In the genomic region with DNA sequence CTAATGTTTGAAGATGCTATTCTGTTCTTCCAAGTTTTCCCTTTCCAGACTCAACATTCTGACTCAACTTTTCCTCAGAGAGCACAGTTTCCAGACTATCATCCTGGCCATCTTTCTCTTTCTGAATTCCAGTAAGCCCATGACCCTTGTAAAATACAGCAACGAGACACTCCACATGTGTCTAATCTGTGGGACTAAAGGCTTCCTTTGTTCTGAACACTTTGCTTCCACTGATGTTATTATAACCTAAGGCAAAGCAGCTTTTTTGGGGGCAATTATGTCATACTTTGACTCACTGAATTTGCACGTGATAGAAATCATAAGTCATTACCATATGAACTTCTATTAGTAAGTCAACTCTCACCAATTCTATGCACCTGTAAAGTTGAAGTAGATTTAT, we compare ENCODE assay signal across 11 cellular contexts. TPM values are rescaled to one million over a fixed set of nuclear protein-coding genes. Genes with fewer than 3 reads are reported as not detected.
DNase-seq lines count a peak whose midpoint lies in the region; ATAC-seq, FAIRE-seq and TF ChIP-seq lines count a peak whose summit lies in the region.
"Had no signal": no experiment of that assay in that cellular context is flagged by ENCODE, and none has a peak within 500 bp of the region (broad histone marks: within the 10 kb centered on the region; RNA-seq: fewer than 3 reads in every experiment).

No MANE protein-coding gene starts in this region.

- 0% methylated on average over 2 of the region's 2 CpGs for WGBS in mammary epithelial cell (ENCODE audit: low coverage, missing lambda C conversion rate)
- 34% methylated on average over 2 of the region's 2 CpGs for WGBS in HepG2 (ENCODE audit: low lambda C conversion rate)

- H4K20me1 ChIP-seq in mammary epithelial cell (ENCODE audit: insufficient read depth, low read length): no peaks in the 10 kb centered on the region
- no peaks in the 10 kb centered on the region for H4K20me1 ChIP-seq in keratinocyte (ENCODE audit: control insufficient read depth, extremely low read depth, insufficient read depth, low read length)
- H4K20me1 ChIP-seq in HepG2 (ENCODE audit: insufficient read depth, low read length): no peaks in the 10 kb centered on the region

- in situ Hi-C loops in mammary epithelial cell (cut with MboI; ENCODE audit: low sequenced_read_pairs in 2 of 2): loop anchor here (5.0 to 25.0 kb wide), 3 partner anchors 143 to 363 kb away; a partner anchor contains a TSS
- in situ Hi-C loops in HepG2 (cut with HindIII; ENCODE audit: extremely low pct_ligation_motif_present, low pct_unique_long_range_greater_than_20kb): no loop called here

- H3K4me2 ChIP-seq in mammary epithelial cell (ENCODE audit: insufficient read depth, low read depth, low read length): peak overlapping the region; percentile 24
- H3K4me2 ChIP-seq in keratinocyte (ENCODE audit: control insufficient read depth, extremely low read depth, insufficient read depth, low read depth, low read length): no peak overlapping the region
- H3K4me2 ChIP-seq in HepG2 (ENCODE audit: low read depth, low read length): no peak overlapping the region

- H2AFZ ChIP-seq in mammary epithelial cell (ENCODE audit: low read depth, low read length) (no peak overlapping the region), keratinocyte (ENCODE audit: control insufficient read depth, low read length) (no peak overlapping the region), HepG2 (ENCODE audit: low read length) (no peak overlapping the region)

- H3K27ac ChIP-seq in mammary epithelial cell (ENCODE audit: insufficient read depth, low read depth, low read length) (peak overlapping the region; percentile 3), keratinocyte (ENCODE audit: control insufficient read depth, insufficient read depth, low read length) (no peak overlapping the region), upper lobe of right lung (no peak overlapping the region), HepG2 (ENCODE audit: extremely low read length, insufficient read depth, low read length) (no peak overlapping the region)
- H3K27ac ChIP-seq: body of pancreas, psoas muscle had no signal

- DNase-seq in AG10803 (ENCODE audit: low read depth) (peak; percentile 16), mammary epithelial cell (peak; percentile 72), keratinocyte (ENCODE audit: low read depth, low spot score) (no peak), upper lobe of right lung (no peak), NCI-H748 (lab: John Stamatoyannopoulos, UW; ENCODE audit: unreplicated experiment) (no peak), HepG2 (ENCODE audit: low spot score) (no peak)
- DNase-seq: 8988T; activated CD8-positive, alpha-beta memory T cell treated with anti-CD3 and anti-CD28 coated beads, Interleukin-2, amount 50 U/mL, for 48 hours; body of pancreas; DMS 273 treated with DMSO at 0.1 percent for 48 hours; psoas muscle had no signal

- intact Hi-C loops in mammary epithelial cell (cut with micrococcal nuclease) (loop anchor here (5.0 to 10.0 kb wide), 4 partner anchors 43 to 675 kb away; no protein-coding TSS in a partner anchor), upper lobe of right lung (cut with DNase I) (loop anchor here (5.0 kb wide), 1 partner anchor 148 kb away; no protein-coding TSS in a partner anchor), HepG2 (cut with micrococcal nuclease; ENCODE audit: unreplicated experiment) (loop anchor here (5.0 kb wide), 1 partner anchor 88 kb away; a partner anchor contains a TSS)

- H3K79me2 ChIP-seq in mammary epithelial cell (ENCODE audit: insufficient read depth, low read length) (no peaks in the 10 kb centered on the region), keratinocyte (ENCODE audit: control insufficient read depth, insufficient read depth, low read length) (no peaks in the 10 kb centered on the region), HepG2 (ENCODE audit: insufficient read depth, low read length) (no peaks in the 10 kb centered on the region)

- no peak for TF ChIP-seq EP300 in HepG2 (IDR thresholded peaks at IDR 0.05; ENCODE audit: low read depth in 2 of 2, low read length in 2 of 2)
- TF ChIP-seq EP300 in HepG2 (CRISPR knock-in tag; IDR thresholded peaks at IDR 0.05; ENCODE audit: borderline replicate concordance): no peak

- no peak for TF ChIP-seq POLR2A in HepG2 (IDR thresholded peaks at IDR 0.05; ENCODE audit: insufficient read depth in 1 of 2, low read depth in 2 of 2, low read length in 2 of 2)

- FAIRE-seq in keratinocyte (lab: Jason Lieb, UNC) (peak; percentile 55), HepG2 (lab: Jason Lieb, UNC) (no peak)

- H3K9me3 ChIP-seq in mammary epithelial cell (replicated peaks; ENCODE audit: insufficient read depth, low read length): no peaks in the 10 kb centered on the region
- H3K9me3 ChIP-seq in keratinocyte (ENCODE audit: control insufficient read depth, low read depth, low read length): no peaks in the 10 kb centered on the region
- no peaks in the 10 kb centered on the region for H3K9me3 ChIP-seq in upper lobe of right lung
- no peaks in the 10 kb centered on the region for H3K9me3 ChIP-seq in HepG2 (ENCODE audit: low read length)
- H3K9me3 ChIP-seq: body of pancreas, psoas muscle had no signal

- H3K27me3 ChIP-seq in mammary epithelial cell (ENCODE audit: insufficient read depth, low read length) (no peaks in the 10 kb centered on the region), keratinocyte (ENCODE audit: control insufficient read depth, extremely low read depth, insufficient read depth, low read length) (no peaks in the 10 kb centered on the region), upper lobe of right lung (no peaks in the 10 kb centered on the region), HepG2 (ENCODE audit: control insufficient read depth in 1 of 2, insufficient read depth in 2 of 2, low read length in 2 of 2) (no peaks in the 10 kb centered on the region)
- H3K27me3 ChIP-seq: body of pancreas had no signal

- H3K36me3 ChIP-seq in mammary epithelial cell (ENCODE audit: insufficient read depth, low read length) (no peaks in the 10 kb centered on the region), keratinocyte (ENCODE audit: control insufficient read depth in 2 of 2, extremely low read depth in 1 of 2, insufficient read depth in 2 of 2, low read length in 2 of 2) (no peaks in the 10 kb centered on the region), upper lobe of right lung (no peaks in the 10 kb centered on the region), HepG2 (replicated peaks in 1 of 2; ENCODE audit: control insufficient read depth in 1 of 2, insufficient read depth in 2 of 2, low read length in 2 of 2) (no peaks in the 10 kb centered on the region)

- TF ChIP-seq CTCF in AG10803 (conservative IDR thresholded peaks at IDR 0.05; ENCODE audit: low read length) (no peak), mammary epithelial cell (conservative IDR thresholded peaks at IDR 0.05 in 1 of 2, IDR thresholded peaks at IDR 0.05 in 1 of 2; ENCODE audit: extremely low read depth in 1 of 2, insufficient read depth in 1 of 2, low read depth in 1 of 2, low read length in 2 of 2) (no peak), keratinocyte (optimal IDR thresholded peaks at IDR 0.05 in 1 of 3, IDR thresholded peaks at IDR 0.05 in 1 of 3, conservative IDR thresholded peaks at IDR 0.05 in 1 of 3; ENCODE audit: extremely low read depth in 1 of 3, insufficient read depth in 2 of 3, low read length in 3 of 3) (no peak), upper lobe of right lung (IDR thresholded peaks at IDR 0.05) (no peak), HepG2 (CRISPR knock-in tag; IDR thresholded peaks at IDR 0.05) (no peak)

- POLR2A ChIA-PET in HepG2 (lab: Yijun Ruan, JAX): no interaction called here

- CTCF ChIA-PET in mammary epithelial cell (lab: Charles Lee; ENCODE audit: low non-redundant PET) (no interaction called here), HepG2 (lab: Yijun Ruan, JAX; ENCODE audit: low intra/inter-chr PET ratio, low total read pairs) (no interaction called here)

- H3K4me3 ChIP-seq in AG10803 (ENCODE audit: low read length) (no peak overlapping the region), mammary epithelial cell (replicated peaks in 1 of 3; ENCODE audit: insufficient read depth in 1 of 3, low read depth in 2 of 3, low read length in 3 of 3) (no peak overlapping the region), keratinocyte (ENCODE audit: control insufficient read depth in 2 of 3, extremely low read depth in 1 of 3, insufficient read depth in 2 of 3, low read depth in 1 of 3, low read length in 3 of 3) (no peak overlapping the region), upper lobe of right lung (no peak overlapping the region), HepG2 (replicated peaks in 1 of 3; ENCODE audit: insufficient read depth in 1 of 3, low read depth in 2 of 3, low read length in 3 of 3) (no peak overlapping the region)
- H3K4me3 ChIP-seq: body of pancreas, psoas muscle had no signal

- H3K4me1 ChIP-seq in mammary epithelial cell (ENCODE audit: insufficient read depth, low read length): peaks cover 12% of the 10 kb centered on the region
- peaks cover 26% of the 10 kb centered on the region for H3K4me1 ChIP-seq in keratinocyte (ENCODE audit: control insufficient read depth, extremely low read depth, insufficient read depth, low read length)
- H3K4me1 ChIP-seq in upper lobe of right lung: peaks cover 22% of the 10 kb centered on the region
- H3K4me1 ChIP-seq in HepG2 (ENCODE audit: insufficient read depth, low read length): peaks cover 28% of the 10 kb centered on the region

- ATAC-seq in upper lobe of right lung (no peak), HepG2 (no peak)
- ATAC-seq: body of pancreas, psoas muscle had no signal

- TF ChIP-seq RAD21 in HepG2 (CRISPR knock-in tag; IDR thresholded peaks at IDR 0.05): no peak

- H3K9me1 ChIP-seq in keratinocyte (ENCODE audit: control insufficient read depth, extremely low read depth, insufficient read depth, low read length): no peaks in the 10 kb centered on the region

- H3K9ac ChIP-seq in mammary epithelial cell (ENCODE audit: insufficient read depth, low read length) (no peak overlapping the region), keratinocyte (ENCODE audit: control insufficient read depth, extremely low read depth, insufficient read depth, low read length) (no peak overlapping the region), HepG2 (ENCODE audit: insufficient read depth, low read depth, low read length) (no peak overlapping the region)

- no TSS peak for BruUV-seq in mammary epithelial cell (replicated peaks; lab: Mats Ljungman, UMichigan)
- BruUV-seq in HepG2 (replicated peaks; lab: Mats Ljungman, UMichigan): no TSS peak

- dilution Hi-C loops in mammary epithelial cell (cut with HindIII; ENCODE audit: low sequenced_read_pairs): no loop called here
- dilution Hi-C loops in keratinocyte (cut with MboI; ENCODE audit: extremely low pct_ligation_motif_present, low sequenced_read_pairs): no loop called here

RNA-seq across cellular contexts. Expression of a gene that starts 6.3 kb away (rescaled TPM):
- not detected for total RNA-seq in mammary epithelial cell
- not detected for polyA plus RNA-seq in mammary epithelial cell
- not detected for polyA minus RNA-seq in mammary epithelial cell
- not detected in 3 replicates for polyA plus RNA-seq in keratinocyte
- polyA plus RNA-seq in keratinocyte (2011; ENCODE audit: low read depth): not detected
- polyA plus RNA-seq in keratinocyte (2011; cell fraction: cytosol; rRNA removed): not detected in 2 replicates
- polyA plus RNA-seq in keratinocyte (2011; cell fraction: nucleus; rRNA removed): not detected in 2 replicates
- not detected in 2 replicates for polyA plus RNA-seq in keratinocyte (2012; ENCODE audit: low replicate concordance)
- polyA minus RNA-seq in keratinocyte: not detected in 3 replicates
- not detected for polyA minus RNA-seq in keratinocyte (2011; cell fraction: cytosol; rRNA and poly(A)+ RNA removed)
- not detected in 2 replicates for polyA minus RNA-seq in keratinocyte (2011; cell fraction: nucleus; rRNA and poly(A)+ RNA removed)
- total RNA-seq in upper lobe of right lung: 5.7 TPM
- total RNA-seq in HepG2 (2016; rRNA removed; fragmentation: Illumina TruSeq; extraction: Trizol): 12.0 and 20.3 TPM in 2 replicates
- total RNA-seq in HepG2 (2016; cell fraction: cytosol; rRNA removed; fragmentation: Illumina TruSeq; extraction: Trizol; ENCODE audit: low read depth): 2.1 and 3.7 TPM in 2 replicates
- total RNA-seq in HepG2 (2016; cell fraction: insoluble cytoplasmic fraction; rRNA removed; fragmentation: Illumina TruSeq; extraction: Trizol): 14.3 and 18.9 TPM in 2 replicates
- 6.7 and 6.9 TPM in 2 replicates for total RNA-seq in HepG2 (2016; cell fraction: membrane; rRNA removed; fragmentation: Illumina TruSeq; extraction: Trizol)
- 20.5 and 23.4 TPM in 2 replicates for total RNA-seq in HepG2 (2016; cell fraction: nucleus; rRNA removed; fragmentation: Illumina TruSeq; extraction: Trizol)
- 15.9 and 17.6 TPM in 2 replicates for polyA plus RNA-seq in HepG2 (2011; rRNA removed)
- polyA plus RNA-seq in HepG2 (2011; cell fraction: cytosol; rRNA removed): 14.2 and 16.4 TPM in 2 replicates
- 8.0 and 8.2 TPM in 2 replicates for polyA plus RNA-seq in HepG2 (2011; cell fraction: nucleus; rRNA removed)
- polyA plus RNA-seq in HepG2 (2012): 5.3 and 10.8 TPM in 2 replicates
- polyA plus RNA-seq in HepG2 (2016; cell fraction: cytosol; fragmentation: Illumina TruSeq; extraction: Trizol; ENCODE audit: low read depth): 0.87 and 1.2 TPM in 2 replicates
- 8.3 and 8.9 TPM in 2 replicates for polyA plus RNA-seq in HepG2 (2016; cell fraction: insoluble cytoplasmic fraction; fragmentation: Illumina TruSeq; extraction: Trizol; ENCODE audit: low read depth)
- polyA plus RNA-seq in HepG2 (2016; cell fraction: membrane; fragmentation: Illumina TruSeq; extraction: Trizol; ENCODE audit: low read depth): 2.2 and 2.3 TPM in 2 replicates
- polyA plus RNA-seq in HepG2 (2016; cell fraction: nucleus; fragmentation: Illumina TruSeq; extraction: Trizol; ENCODE audit: insufficient read depth, low read depth): 13.4 and 17.8 TPM in 2 replicates
- polyA minus RNA-seq in HepG2 (2011; rRNA and poly(A)+ RNA removed; ENCODE audit: low replicate concordance): 29.3 TPM in 1 of 2 replicates, not detected in the other
- polyA minus RNA-seq in HepG2 (2011; cell fraction: cytosol; rRNA and poly(A)+ RNA removed): 9.1 and 10.9 TPM in 2 replicates
- polyA minus RNA-seq in HepG2 (2011; cell fraction: nucleus; rRNA and poly(A)+ RNA removed): 35.9 and 36.7 TPM in 2 replicates

RNA-seq across cellular contexts. Expression of a gene that starts 35.7 kb away (rescaled TPM):
- total RNA-seq in mammary epithelial cell (under 1 TPM in 1 of 2 donors, not detected in 1; 0.17 TPM), upper lobe of right lung (1.9 TPM), HepG2 (2016; rRNA removed; fragmentation: Illumina TruSeq; extraction: Trizol) (0.11 and 0.42 TPM in 2 replicates)
- polyA plus RNA-seq in mammary epithelial cell (not detected), keratinocyte (not detected in 3 replicates), HepG2 (2011; rRNA removed) (0.14 and 0.29 TPM in 2 replicates)
- polyA minus RNA-seq in mammary epithelial cell (not detected), keratinocyte (not detected in 3 replicates)
- not detected for polyA plus RNA-seq in keratinocyte (2011; ENCODE audit: low read depth)
- polyA plus RNA-seq in keratinocyte (2011; cell fraction: cytosol; rRNA removed): not detected in 2 replicates
- polyA plus RNA-seq in keratinocyte (2011; cell fraction: nucleus; rRNA removed): not detected in 2 replicates
- 0.07 TPM in 1 of 2 replicates, not detected in the other for polyA plus RNA-seq in keratinocyte (2012; ENCODE audit: low replicate concordance)
- polyA minus RNA-seq in keratinocyte (2011; cell fraction: cytosol; rRNA and poly(A)+ RNA removed): not detected
- not detected in 2 replicates for polyA minus RNA-seq in keratinocyte (2011; cell fraction: nucleus; rRNA and poly(A)+ RNA removed)
- total RNA-seq in HepG2 (2016; cell fraction: cytosol; rRNA removed; fragmentation: Illumina TruSeq; extraction: Trizol; ENCODE audit: low read depth): not detected in 2 replicates
- 0.25 and 0.30 TPM in 2 replicates for total RNA-seq in HepG2 (2016; cell fraction: insoluble cytoplasmic fraction; rRNA removed; fragmentation: Illumina TruSeq; extraction: Trizol)
- 0.09 TPM in 1 of 2 replicates, not detected in the other for total RNA-seq in HepG2 (2016; cell fraction: membrane; rRNA removed; fragmentation: Illumina TruSeq; extraction: Trizol)
- 0.65 and 0.78 TPM in 2 replicates for total RNA-seq in HepG2 (2016; cell fraction: nucleus; rRNA removed; fragmentation: Illumina TruSeq; extraction: Trizol)
- polyA plus RNA-seq in HepG2 (2011; cell fraction: cytosol; rRNA removed): 0.07 and 0.18 TPM in 2 replicates
- polyA plus RNA-seq in HepG2 (2011; cell fraction: nucleus; rRNA removed): 0.10 and 0.26 TPM in 2 replicates
- polyA plus RNA-seq in HepG2 (2012): 0.31 and 0.62 TPM in 2 replicates
- 0.05 TPM in 1 of 2 replicates, not detected in the other for polyA plus RNA-seq in HepG2 (2016; cell fraction: cytosol; fragmentation: Illumina TruSeq; extraction: Trizol; ENCODE audit: low read depth)
- 0.11 and 0.22 TPM in 2 replicates for polyA plus RNA-seq in HepG2 (2016; cell fraction: insoluble cytoplasmic fraction; fragmentation: Illumina TruSeq; extraction: Trizol; ENCODE audit: low read depth)
- not detected in 2 replicates for polyA plus RNA-seq in HepG2 (2016; cell fraction: membrane; fragmentation: Illumina TruSeq; extraction: Trizol; ENCODE audit: low read depth)
- polyA plus RNA-seq in HepG2 (2016; cell fraction: nucleus; fragmentation: Illumina TruSeq; extraction: Trizol; ENCODE audit: insufficient read depth, low read depth): 0.64 and 0.79 TPM in 2 replicates
- polyA minus RNA-seq in HepG2 (2011; rRNA and poly(A)+ RNA removed; ENCODE audit: low replicate concordance): not detected in 2 replicates
- polyA minus RNA-seq in HepG2 (2011; cell fraction: cytosol; rRNA and poly(A)+ RNA removed): 0.30 TPM in 1 of 2 replicates, not detected in the other
- polyA minus RNA-seq in HepG2 (2011; cell fraction: nucleus; rRNA and poly(A)+ RNA removed): 1.6 and 2.1 TPM in 2 replicates
- total RNA-seq: psoas muscle had no signal

RNA-seq across cellular contexts. Expression of a gene that starts 36.0 kb away (rescaled TPM):
- total RNA-seq in mammary epithelial cell (10 to 100 TPM in 1 of 2 donors, under 1 TPM in 1; 0.66 to 55.5 TPM), upper lobe of right lung (472 TPM), HepG2 (2016; rRNA removed; fragmentation: Illumina TruSeq; extraction: Trizol) (not detected in 2 replicates)
- polyA plus RNA-seq in mammary epithelial cell (1.4 TPM), keratinocyte (0.24 to 0.33 TPM (median 0.31 TPM) in 3 replicates), HepG2 (2011; rRNA removed) (not detected in 2 replicates)
- polyA minus RNA-seq in mammary epithelial cell (not detected), keratinocyte (not detected in 3 replicates)
- 0.62 TPM for polyA plus RNA-seq in keratinocyte (2011; ENCODE audit: low read depth)
- 0.39 and 0.72 TPM in 2 replicates for polyA plus RNA-seq in keratinocyte (2011; cell fraction: cytosol; rRNA removed)
- 0.42 and 0.72 TPM in 2 replicates for polyA plus RNA-seq in keratinocyte (2011; cell fraction: nucleus; rRNA removed)
- polyA plus RNA-seq in keratinocyte (2012; ENCODE audit: low replicate concordance): 0.23 and 0.50 TPM in 2 replicates
- polyA minus RNA-seq in keratinocyte (2011; cell fraction: cytosol; rRNA and poly(A)+ RNA removed): not detected
- not detected in 2 replicates for polyA minus RNA-seq in keratinocyte (2011; cell fraction: nucleus; rRNA and poly(A)+ RNA removed)
- not detected in 2 replicates for total RNA-seq in HepG2 (2016; cell fraction: cytosol; rRNA removed; fragmentation: Illumina TruSeq; extraction: Trizol; ENCODE audit: low read depth)
- total RNA-seq in HepG2 (2016; cell fraction: insoluble cytoplasmic fraction; rRNA removed; fragmentation: Illumina TruSeq; extraction: Trizol): not detected in 2 replicates
- total RNA-seq in HepG2 (2016; cell fraction: membrane; rRNA removed; fragmentation: Illumina TruSeq; extraction: Trizol): not detected in 2 replicates
- total RNA-seq in HepG2 (2016; cell fraction: nucleus; rRNA removed; fragmentation: Illumina TruSeq; extraction: Trizol): not detected in 2 replicates
- not detected in 2 replicates for polyA plus RNA-seq in HepG2 (2011; cell fraction: cytosol; rRNA removed)
- not detected in 2 replicates for polyA plus RNA-seq in HepG2 (2011; cell fraction: nucleus; rRNA removed)
- not detected in 2 replicates for polyA plus RNA-seq in HepG2 (2012)
- not detected in 2 replicates for polyA plus RNA-seq in HepG2 (2016; cell fraction: cytosol; fragmentation: Illumina TruSeq; extraction: Trizol; ENCODE audit: low read depth)
- not detected in 2 replicates for polyA plus RNA-seq in HepG2 (2016; cell fraction: insoluble cytoplasmic fraction; fragmentation: Illumina TruSeq; extraction: Trizol; ENCODE audit: low read depth)
- polyA plus RNA-seq in HepG2 (2016; cell fraction: membrane; fragmentation: Illumina TruSeq; extraction: Trizol; ENCODE audit: low read depth): not detected in 2 replicates
- not detected in 2 replicates for polyA plus RNA-seq in HepG2 (2016; cell fraction: nucleus; fragmentation: Illumina TruSeq; extraction: Trizol; ENCODE audit: insufficient read depth, low read depth)
- not detected in 2 replicates for polyA minus RNA-seq in HepG2 (2011; rRNA and poly(A)+ RNA removed; ENCODE audit: low replicate concordance)
- polyA minus RNA-seq in HepG2 (2011; cell fraction: cytosol; rRNA and poly(A)+ RNA removed): not detected in 2 replicates
- not detected in 2 replicates for polyA minus RNA-seq in HepG2 (2011; cell fraction: nucleus; rRNA and poly(A)+ RNA removed)

RNA-seq across cellular contexts. Expression of a gene that starts 46.2 kb away (rescaled TPM):
- total RNA-seq in mammary epithelial cell (1 to 10 TPM in 1 of 2 donors, under 1 TPM in 1; 0.83 to 1.3 TPM), upper lobe of right lung (0.17 TPM), HepG2 (2016; rRNA removed; fragmentation: Illumina TruSeq; extraction: Trizol) (1.4 and 2.3 TPM in 2 replicates)
- polyA plus RNA-seq in mammary epithelial cell (1.1 TPM), keratinocyte (1.3 to 3.2 TPM (median 2.4 TPM) in 3 replicates), HepG2 (2011; rRNA removed) (0.55 and 0.69 TPM in 2 replicates)
- polyA minus RNA-seq in mammary epithelial cell (not detected), keratinocyte (1.3 to 1.8 TPM in 2 of 3 replicates, not detected in the other)
- polyA plus RNA-seq in keratinocyte (2011; ENCODE audit: low read depth): 0.71 TPM
- 1.5 and 3.3 TPM in 2 replicates for polyA plus RNA-seq in keratinocyte (2011; cell fraction: cytosol; rRNA removed)
- polyA plus RNA-seq in keratinocyte (2011; cell fraction: nucleus; rRNA removed): 2.2 and 2.5 TPM in 2 replicates
- 1.3 and 2.5 TPM in 2 replicates for polyA plus RNA-seq in keratinocyte (2012; ENCODE audit: low replicate concordance)
- not detected for polyA minus RNA-seq in keratinocyte (2011; cell fraction: cytosol; rRNA and poly(A)+ RNA removed)
- 0.63 and 2.1 TPM in 2 replicates for polyA minus RNA-seq in keratinocyte (2011; cell fraction: nucleus; rRNA and poly(A)+ RNA removed)
- 0.20 and 0.35 TPM in 2 replicates for total RNA-seq in HepG2 (2016; cell fraction: cytosol; rRNA removed; fragmentation: Illumina TruSeq; extraction: Trizol; ENCODE audit: low read depth)
- 1.1 and 1.5 TPM in 2 replicates for total RNA-seq in HepG2 (2016; cell fraction: insoluble cytoplasmic fraction; rRNA removed; fragmentation: Illumina TruSeq; extraction: Trizol)
- total RNA-seq in HepG2 (2016; cell fraction: membrane; rRNA removed; fragmentation: Illumina TruSeq; extraction: Trizol): 0.96 and 1.1 TPM in 2 replicates
- 1.1 and 1.5 TPM in 2 replicates for total RNA-seq in HepG2 (2016; cell fraction: nucleus; rRNA removed; fragmentation: Illumina TruSeq; extraction: Trizol)
- 0.48 and 0.67 TPM in 2 replicates for polyA plus RNA-seq in HepG2 (2011; cell fraction: cytosol; rRNA removed)
- 0.16 and 0.23 TPM in 2 replicates for polyA plus RNA-seq in HepG2 (2011; cell fraction: nucleus; rRNA removed)
- polyA plus RNA-seq in HepG2 (2012): 1.2 and 1.5 TPM in 2 replicates
- 0.35 and 0.53 TPM in 2 replicates for polyA plus RNA-seq in HepG2 (2016; cell fraction: cytosol; fragmentation: Illumina TruSeq; extraction: Trizol; ENCODE audit: low read depth)
- 1.7 and 2.0 TPM in 2 replicates for polyA plus RNA-seq in HepG2 (2016; cell fraction: insoluble cytoplasmic fraction; fragmentation: Illumina TruSeq; extraction: Trizol; ENCODE audit: low read depth)
- polyA plus RNA-seq in HepG2 (2016; cell fraction: membrane; fragmentation: Illumina TruSeq; extraction: Trizol; ENCODE audit: low read depth): 0.50 and 0.56 TPM in 2 replicates
- 1.4 and 1.8 TPM in 2 replicates for polyA plus RNA-seq in HepG2 (2016; cell fraction: nucleus; fragmentation: Illumina TruSeq; extraction: Trizol; ENCODE audit: insufficient read depth, low read depth)
- polyA minus RNA-seq in HepG2 (2011; rRNA and poly(A)+ RNA removed; ENCODE audit: low replicate concordance): 0.33 and 0.72 TPM in 2 replicates
- polyA minus RNA-seq in HepG2 (2011; cell fraction: cytosol; rRNA and poly(A)+ RNA removed): 0.49 and 0.53 TPM in 2 replicates
- polyA minus RNA-seq in HepG2 (2011; cell fraction: nucleus; rRNA and poly(A)+ RNA removed): 0.37 and 0.52 TPM in 2 replicates

RNA-seq across cellular contexts. Expression of a gene that starts 46.4 kb away (rescaled TPM):
- total RNA-seq in mammary epithelial cell (10 to 100 TPM; 12.0 to 61.2 TPM), upper lobe of right lung (49.3 TPM), HepG2 (2016; rRNA removed; fragmentation: Illumina TruSeq; extraction: Trizol) (31.0 and 44.4 TPM in 2 replicates)
- polyA plus RNA-seq in mammary epithelial cell (17.5 TPM), keratinocyte (4.8 to 21.0 TPM (median 13.1 TPM) in 3 replicates), HepG2 (2011; rRNA removed) (6.6 and 7.6 TPM in 2 replicates)
- polyA minus RNA-seq in mammary epithelial cell (32.0 TPM), keratinocyte (4.4 to 20.4 TPM (median 11.2 TPM) in 3 replicates)
- 119 TPM for polyA plus RNA-seq in keratinocyte (2011; ENCODE audit: low read depth)
- 13.6 and 17.0 TPM in 2 replicates for polyA plus RNA-seq in keratinocyte (2011; cell fraction: cytosol; rRNA removed)
- polyA plus RNA-seq in keratinocyte (2011; cell fraction: nucleus; rRNA removed): 11.3 and 13.6 TPM in 2 replicates
- 18.1 and 34.0 TPM in 2 replicates for polyA plus RNA-seq in keratinocyte (2012; ENCODE audit: low replicate concordance)
- polyA minus RNA-seq in keratinocyte (2011; cell fraction: cytosol; rRNA and poly(A)+ RNA removed): 8.2 TPM
- polyA minus RNA-seq in keratinocyte (2011; cell fraction: nucleus; rRNA and poly(A)+ RNA removed): 4.5 and 6.7 TPM in 2 replicates
- total RNA-seq in HepG2 (2016; cell fraction: cytosol; rRNA removed; fragmentation: Illumina TruSeq; extraction: Trizol; ENCODE audit: low read depth): 6.5 and 7.2 TPM in 2 replicates
- total RNA-seq in HepG2 (2016; cell fraction: insoluble cytoplasmic fraction; rRNA removed; fragmentation: Illumina TruSeq; extraction: Trizol): 30.6 and 36.1 TPM in 2 replicates
- 24.9 and 28.2 TPM in 2 replicates for total RNA-seq in HepG2 (2016; cell fraction: membrane; rRNA removed; fragmentation: Illumina TruSeq; extraction: Trizol)
- total RNA-seq in HepG2 (2016; cell fraction: nucleus; rRNA removed; fragmentation: Illumina TruSeq; extraction: Trizol): 27.7 and 30.7 TPM in 2 replicates
- polyA plus RNA-seq in HepG2 (2011; cell fraction: cytosol; rRNA removed): 3.2 and 3.3 TPM in 2 replicates
- polyA plus RNA-seq in HepG2 (2011; cell fraction: nucleus; rRNA removed): 5.2 and 5.6 TPM in 2 replicates
- 17.5 and 40.2 TPM in 2 replicates for polyA plus RNA-seq in HepG2 (2012)
- 10.8 and 13.6 TPM in 2 replicates for polyA plus RNA-seq in HepG2 (2016; cell fraction: cytosol; fragmentation: Illumina TruSeq; extraction: Trizol; ENCODE audit: low read depth)
- polyA plus RNA-seq in HepG2 (2016; cell fraction: insoluble cytoplasmic fraction; fragmentation: Illumina TruSeq; extraction: Trizol; ENCODE audit: low read depth): 52.7 and 58.9 TPM in 2 replicates
- polyA plus RNA-seq in HepG2 (2016; cell fraction: membrane; fragmentation: Illumina TruSeq; extraction: Trizol; ENCODE audit: low read depth): 25.3 and 27.1 TPM in 2 replicates
- polyA plus RNA-seq in HepG2 (2016; cell fraction: nucleus; fragmentation: Illumina TruSeq; extraction: Trizol; ENCODE audit: insufficient read depth, low read depth): 39.7 and 45.9 TPM in 2 replicates
- 4.2 and 9.5 TPM in 2 replicates for polyA minus RNA-seq in HepG2 (2011; rRNA and poly(A)+ RNA removed; ENCODE audit: low replicate concordance)
- 9.1 and 10.0 TPM in 2 replicates for polyA minus RNA-seq in HepG2 (2011; cell fraction: cytosol; rRNA and poly(A)+ RNA removed)
- polyA minus RNA-seq in HepG2 (2011; cell fraction: nucleus; rRNA and poly(A)+ RNA removed): 26.1 and 28.3 TPM in 2 replicates

Comparison
In these comparisons a context has a peak if more than half of its experiments do, and no peak if none do; other contexts are left out.
1. DNase-seq: peak in AG10803 (single experiment) and mammary epithelial cell (single experiment); none in keratinocyte (single experiment), upper lobe of right lung (single experiment), NCI-H748 (single experiment) and HepG2 (single experiment).